Comparison of ENCODE assay signal across 21 cellular contexts in the genomic region with DNA sequence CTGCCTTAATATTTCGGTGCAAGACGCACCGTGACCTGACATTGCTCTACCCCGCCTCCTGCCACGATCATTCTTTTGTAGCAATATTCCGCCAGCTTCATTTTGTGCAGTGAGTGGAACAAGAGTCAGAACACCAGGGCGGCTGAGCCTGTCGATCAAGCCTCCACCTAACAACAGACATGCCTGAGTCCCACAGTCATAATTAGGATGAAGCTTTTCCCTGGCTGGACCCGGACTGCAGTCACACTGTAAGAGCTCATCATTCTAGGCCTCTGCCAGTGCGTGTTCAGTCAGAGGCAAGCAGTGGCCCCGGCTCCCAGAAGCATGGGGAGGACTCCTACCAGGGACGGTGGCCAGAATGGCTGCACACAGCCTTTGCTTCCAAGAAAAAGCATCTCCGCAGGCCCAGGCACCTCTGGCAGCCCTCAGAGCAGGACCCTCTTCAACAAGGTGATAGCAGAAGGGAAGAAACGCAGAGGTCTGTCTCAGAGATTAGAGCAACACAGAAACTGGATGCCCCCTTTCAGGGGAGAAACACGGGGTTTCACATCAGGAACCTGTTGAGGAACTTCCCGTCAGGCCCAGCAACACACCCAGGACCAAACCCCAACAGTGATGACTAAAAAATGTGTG. TPM values are rescaled to one million over a fixed set of nuclear protein-coding genes. Genes with fewer than 3 reads are reported as not detected.
DNase-seq lines count a peak whose midpoint lies in the region; ATAC-seq and TF ChIP-seq lines count a peak whose summit lies in the region.
"Had no signal": no experiment of that assay in that cellular context is flagged by ENCODE, and none has a peak within 500 bp of the region (broad histone marks: within the 10 kb centered on the region; RNA-seq: fewer than 3 reads in every experiment).

No MANE protein-coding gene starts in this region.

- H3K27me3 ChIP-seq in esophagus (ENCODE audit: control insufficient read depth in 1 of 2, insufficient read depth in 2 of 2, low read length in 2 of 2) (no peaks in the 10 kb centered on the region), neural progenitor cell (no peaks in the 10 kb centered on the region)

- H3K4me3 ChIP-seq in esophagus (ENCODE audit: low read depth in 1 of 2, low read length in 2 of 2) (no peak overlapping the region), neural progenitor cell (no peak overlapping the region)

- 81 to 83% methylated on average over 15 to 16 of the region's 16 CpGs for WGBS in esophagus, 2 donors

- H2AFZ ChIP-seq in neural progenitor cell (replicated peaks), result no peak overlapping the region

- H3K9me3 ChIP-seq in esophagus (ENCODE audit: control insufficient read depth in 2 of 2, insufficient read depth in 1 of 2, low read depth in 1 of 2, low read length in 1 of 2) (no peaks in the 10 kb centered on the region), neural progenitor cell (ENCODE audit: low read depth) (no peaks in the 10 kb centered on the region)

- H3K9me3 Mint-ChIP-seq in Calu3 (ENCODE audit: low read depth, unreplicated experiment) (no peaks in the 10 kb centered on the region), neural progenitor cell (peaks cover 9% of the 10 kb centered on the region)
- H3K9me3 Mint-ChIP-seq: CD14-positive monocyte had no signal

- H3K9ac ChIP-seq in neural progenitor cell, result no peak overlapping the region

- H3K79me2 ChIP-seq in neural progenitor cell (ENCODE audit: low read depth), result no peaks in the 10 kb centered on the region

- intact Hi-C loops in Calu3 (cut with micrococcal nuclease; ENCODE audit: unreplicated experiment), result no loop called here

- DNase-seq in Calu3 (peak; percentile 8), left kidney (ENCODE audit: low read depth, low spot score) (peak; percentile 56), neural progenitor cell (ENCODE audit: low spot score) (no peak), T-helper 1 cell (no peak), hippocampal formation (lab: John Stamatoyannopoulos, UW) (no peak), NCI-H1105 (lab: John Stamatoyannopoulos, UW) (no peak)
- DNase-seq: 8988T, DMS 273 treated with DMSO at 0.1 percent for 48 hours, GOT3, KBM-7, NCI-H1417 treated with DMSO at 0.1 percent for 48 hours, NCI-H187 treated with DMSO at 0.1 percent for 48 hours, NCI-H226, NCI-H524 treated with DMSO at 0.1 percent for 48 hours, PC-3, RPMI8226, SHP77 treated with DMSO at 0.1 percent for 48 hours had no signal

- peak overlapping the region; percentile 49 for H3K4me3 Mint-ChIP-seq in Calu3 (ENCODE audit: low read depth, unreplicated experiment)
- H3K4me3 Mint-ChIP-seq in neural progenitor cell, result no peak overlapping the region
- H3K4me3 Mint-ChIP-seq: CD14-positive monocyte had no signal

- H3F3A ChIP-seq in neural progenitor cell (ENCODE audit: low read depth), result no peaks in the 10 kb centered on the region

- H3K27me3 Mint-ChIP-seq in Calu3 (ENCODE audit: unreplicated experiment), result peaks cover 2% of the 10 kb centered on the region
- peaks cover 3% of the 10 kb centered on the region for H3K27me3 Mint-ChIP-seq in neural progenitor cell (ENCODE audit: insufficient read depth, low read depth)

- peaks cover 6% of the 10 kb centered on the region for H3K36me3 Mint-ChIP-seq in Calu3 (ENCODE audit: insufficient read depth, unreplicated experiment)
- H3K36me3 Mint-ChIP-seq in neural progenitor cell, result no peaks in the 10 kb centered on the region
- H3K36me3 Mint-ChIP-seq: CD14-positive monocyte had no signal

- H3K4me1 ChIP-seq in esophagus (ENCODE audit: control insufficient read depth in 2 of 2, insufficient read depth in 2 of 2, low read length in 1 of 2) (peaks cover 0 to 18% of the 10 kb centered on the region in 2 donors), neural progenitor cell (no peaks in the 10 kb centered on the region)

- ATAC-seq in GM19452 (IDR thresholded peaks at IDR 0.05; ENCODE audit: unreplicated experiment), result no peak
- ATAC-seq: PC-3 had no signal

- peak overlapping the region; percentile 85 for H3K27ac Mint-ChIP-seq in Calu3 (ENCODE audit: unreplicated experiment)
- H3K27ac Mint-ChIP-seq in neural progenitor cell, result peak overlapping the region; percentile 93

- peaks cover 35% of the 10 kb centered on the region for H3K4me1 Mint-ChIP-seq in Calu3 (ENCODE audit: low read depth, unreplicated experiment)
- peaks cover 36% of the 10 kb centered on the region for H3K4me1 Mint-ChIP-seq in neural progenitor cell
- H3K4me1 Mint-ChIP-seq: CD14-positive monocyte had no signal

- CTCF ChIA-PET in Calu3 (lab: Charles Lee), result interaction anchor here (0.6 kb wide), 1 partner anchor 37 kb away, joined by 3 read pairs; no protein-coding TSS in a partner anchor

- H3K27ac ChIP-seq in esophagus (ENCODE audit: low read depth in 2 of 2, low read length in 1 of 2) (peak overlapping the region; percentile 90 to 92), neural progenitor cell (no peak overlapping the region)

- no peaks in the 10 kb centered on the region for H4K20me1 ChIP-seq in neural progenitor cell (ENCODE audit: low read depth)

- no TSS peak for BruUV-seq in Calu3 (replicated peaks; lab: Mats Ljungman, UMichigan)

- TF ChIP-seq CTCF in Calu3 (IDR thresholded peaks at IDR 0.05; ENCODE audit: unreplicated experiment), result no peak
- no peak for TF ChIP-seq CTCF in neural progenitor cell (IDR thresholded peaks at IDR 0.05)

- H3K4me2 ChIP-seq in neural progenitor cell, result no peak overlapping the region

- H3K36me3 ChIP-seq in esophagus (ENCODE audit: control insufficient read depth in 2 of 2, insufficient read depth in 2 of 2, low read length in 1 of 2), result peaks cover 0 to 2% of the 10 kb centered on the region in 2 donors
- H3K36me3 ChIP-seq in neural progenitor cell, result no peaks in the 10 kb centered on the region

RNA-seq across cellular contexts. Expression of gene UNC93A, which starts 23.1 kb away (rescaled TPM):
- total RNA-seq in Calu3 (2022), result not detected in 2 replicates
- 1 to 10 TPM; 3.6 to 4.7 TPM for polyA plus RNA-seq in esophagus
- total RNA-seq in neural progenitor cell (ENCODE audit: low replicate concordance), result 0.28 TPM in 1 of 2 replicates, not detected in the other
- total RNA-seq: PC-3 had no signal
- polyA plus RNA-seq: AG04450, CD14-positive monocyte had no signal

RNA-seq across cellular contexts. Expression of gene TTLL2, which starts 56.9 kb away (rescaled TPM):
- not detected in 2 replicates for total RNA-seq in Calu3 (2022)
- not detected for polyA plus RNA-seq in esophagus
- total RNA-seq in neural progenitor cell (ENCODE audit: low replicate concordance), result not detected in 2 replicates
- total RNA-seq: PC-3 had no signal
- polyA plus RNA-seq: AG04450, CD14-positive monocyte had no signal

Comparison
In these comparisons a context has a peak if more than half of its experiments do, and no peak if none do; other contexts are left out.
1. DNase-seq: peak in Calu3 (single experiment) and left kidney (single experiment); none in neural progenitor cell (single experiment), T-helper 1 cell (0 of 5), hippocampal formation (0 of 2) and NCI-H1105 (single experiment).